8 cellular contexts compared by ENCODE assay signal in genomic region chr10:74825033-74825370, GRCh38. TPM values are rescaled to one million over a fixed set of nuclear protein-coding genes. Genes with fewer than 3 reads are reported as not detected.
DNase-seq lines count a peak whose midpoint lies in the region; ATAC-seq, FAIRE-seq and TF ChIP-seq lines count a peak whose summit lies in the region.

No MANE protein-coding gene starts in this region.

- no peaks in the 10 kb centered on the region for H3K27me3 Mint-ChIP-seq in astrocyte (ENCODE audit: low read depth, unreplicated experiment)

- ATAC-seq in HG03442 (IDR thresholded peaks at IDR 0.05; ENCODE audit: unreplicated experiment) = no peak

- H3K9me3 Mint-ChIP-seq in astrocyte (ENCODE audit: unreplicated experiment) = no peaks in the 10 kb centered on the region

- H3K9ac ChIP-seq in astrocyte (ENCODE audit: low read length) (peak overlapping the region; percentile 81), iPS-20b (ENCODE audit: low read depth, low read length) (peak overlapping the region; percentile 83)

- 1% methylated on average over 29 to 35 of the region's 35 CpGs for WGBS in small intestine, 3 donors

- H3K36me3 ChIP-seq in OCI-LY7 (ENCODE audit: insufficient read depth, low read length) = no peaks in the 10 kb centered on the region
- no peaks in the 10 kb centered on the region for H3K36me3 ChIP-seq in astrocyte (ENCODE audit: insufficient read depth, low read length)
- no peaks in the 10 kb centered on the region for H3K36me3 ChIP-seq in iPS-20b (ENCODE audit: insufficient read depth, low read depth, low read length)
- no peaks in the 10 kb centered on the region for H3K36me3 ChIP-seq in small intestine (ENCODE audit: control insufficient read depth in 2 of 2, insufficient read depth in 2 of 2, low read length in 2 of 2)

- H3K9me3 ChIP-seq in OCI-LY7 (ENCODE audit: low read length) = no peaks in the 10 kb centered on the region
- H3K9me3 ChIP-seq in astrocyte (ENCODE audit: insufficient read depth, low read depth, low read length) = no peaks in the 10 kb centered on the region
- H3K9me3 ChIP-seq in iPS-20b (ENCODE audit: insufficient read depth, low read depth, low read length) = no peaks in the 10 kb centered on the region
- no peaks in the 10 kb centered on the region for H3K9me3 ChIP-seq in small intestine (ENCODE audit: control insufficient read depth, low read depth)

- H3K27ac ChIP-seq in OCI-LY7 (ENCODE audit: low read depth, low read length, poor library complexity, severe bottlenecking) = peak overlapping the region; percentile 70
- H3K27ac ChIP-seq in astrocyte (ENCODE audit: low read depth, low read length) = peak overlapping the region; percentile 48
- H3K27ac ChIP-seq in iPS-20b (ENCODE audit: low read length) = peak overlapping the region; percentile 55
- H3K27ac ChIP-seq in small intestine (ENCODE audit: low read depth in 1 of 2, low read length in 1 of 2) = peak overlapping the region in 1 of 2 donors; percentile 84

- H3K4me3 ChIP-seq in OCI-LY7 (ENCODE audit: low read depth, low read length, poor library complexity, severe bottlenecking) = peak overlapping the region; percentile 80
- H3K4me3 ChIP-seq in astrocyte (ENCODE audit: insufficient read depth, low read depth, low read length) = peak overlapping the region; percentile 85
- H3K4me3 ChIP-seq in iPS-20b (ENCODE audit: low read length) = peak overlapping the region; percentile 87
- peak overlapping the region; percentile 80 to 83 for H3K4me3 ChIP-seq in small intestine (ENCODE audit: low read depth in 1 of 2, low read length in 2 of 2)

- H3K4me1 ChIP-seq in OCI-LY7 (ENCODE audit: insufficient read depth, low read length, poor library complexity, severe bottlenecking) (peaks cover 23% of the 10 kb centered on the region), astrocyte (ENCODE audit: insufficient read depth, low read length) (peaks cover 14% of the 10 kb centered on the region), iPS-20b (ENCODE audit: insufficient read depth, low read length) (peaks cover 6% of the 10 kb centered on the region), small intestine (ENCODE audit: control insufficient read depth in 2 of 2, insufficient read depth in 1 of 2, low read depth in 1 of 2, low read length in 1 of 2) (peaks cover 0 to 5% of the 10 kb centered on the region in 2 donors)

- H2AFZ ChIP-seq in OCI-LY7 (ENCODE audit: low read length) = peak overlapping the region; percentile 78
- peak overlapping the region; percentile 99 for H2AFZ ChIP-seq in astrocyte (ENCODE audit: low read depth, low read length)

- DNase-seq in GM18507 (ENCODE audit: extremely low spot score, insufficient read length, low read depth) (peak; percentile 4), OCI-LY7 (ENCODE audit: low spot score) (peak; percentile 66), astrocyte (ENCODE audit: low read depth) (no peak), small intestine (no peak), NCI-H1930 (lab: John Stamatoyannopoulos, UW) (no peak), SIG-M5 treated with dmso at 0.1 percent for 504 hours (lab: John Stamatoyannopoulos, UW; ENCODE audit: unreplicated experiment) (no peak)

- H3K79me2 ChIP-seq in OCI-LY7 (ENCODE audit: insufficient read depth, low read depth, low read length) = peaks cover 23% of the 10 kb centered on the region
- peaks cover 23% of the 10 kb centered on the region for H3K79me2 ChIP-seq in astrocyte (ENCODE audit: insufficient read depth, low read length)

- POLR2A ChIA-PET in OCI-LY7 (lab: Charles Lee) = interaction anchor here (0.6 to 1.2 kb wide), 3 partner anchors 28 to 770 kb away, joined by 3 to 5 read pairs (median 4); no protein-coding TSS in a partner anchor

- CTCF ChIA-PET in OCI-LY7 (lab: Charles Lee; ENCODE audit: unreplicated experiment) = interaction anchor here (1.4 kb wide), 1 partner anchor 86 kb away, joined by 3 read pairs; no protein-coding TSS in a partner anchor

- H3K27ac Mint-ChIP-seq in astrocyte (ENCODE audit: unreplicated experiment) = no peak overlapping the region

- peaks cover 6% of the 10 kb centered on the region for H3K4me1 Mint-ChIP-seq in astrocyte (ENCODE audit: low read depth, unreplicated experiment)

- FAIRE-seq in GM18507 (lab: Jason Lieb, UNC) = no peak
- no peak for FAIRE-seq in astrocyte (lab: Jason Lieb, UNC)
- FAIRE-seq in small intestine (lab: Jason Lieb, UNC) = no peak

- H3K4me3 Mint-ChIP-seq in astrocyte (ENCODE audit: unreplicated experiment) = peak overlapping the region; percentile 86

- no peaks in the 10 kb centered on the region for H3K36me3 Mint-ChIP-seq in astrocyte (ENCODE audit: low read depth, unreplicated experiment)

- no peaks in the 10 kb centered on the region for H3K27me3 ChIP-seq in astrocyte (ENCODE audit: insufficient read depth, low read length)
- no peaks in the 10 kb centered on the region for H3K27me3 ChIP-seq in iPS-20b (ENCODE audit: insufficient read depth, low read length)
- no peaks in the 10 kb centered on the region for H3K27me3 ChIP-seq in small intestine (ENCODE audit: control insufficient read depth in 2 of 2, insufficient read depth in 2 of 2, low read length in 2 of 2)

- no peak for TF ChIP-seq CTCF in OCI-LY7 (conservative IDR thresholded peaks at IDR 0.05; ENCODE audit: low read length)
- no peak for TF ChIP-seq CTCF in astrocyte (IDR thresholded peaks at IDR 0.05; ENCODE audit: insufficient read depth, low read depth, low read length)

- intact Hi-C loops in OCI-LY7 (cut with micrococcal nuclease; ENCODE audit: unreplicated experiment) = loop anchor here (5.0 to 10.0 kb wide), 3 partner anchors 190 to 287 kb away; partner anchors contain the start of gene SAMD8

- H4K20me1 ChIP-seq in OCI-LY7 (ENCODE audit: insufficient read depth, low read length) (no peaks in the 10 kb centered on the region), astrocyte (ENCODE audit: insufficient read depth, low read length) (peaks cover 22% of the 10 kb centered on the region)

- H3K4me2 ChIP-seq in OCI-LY7 (ENCODE audit: low read length) (peak overlapping the region; percentile 78), astrocyte (ENCODE audit: low read length) (peak overlapping the region; percentile 99)

- H3K9me2 ChIP-seq in OCI-LY7 (ENCODE audit: insufficient read depth, low read length) = no peaks in the 10 kb centered on the region

- BruUV-seq in OCI-LY7 (replicated peaks; lab: Mats Ljungman, UMichigan) = no TSS peak

RNA-seq across cellular contexts. Expression of gene KAT6B, which starts 1.4 kb away (rescaled TPM):
- total RNA-seq in OCI-LY7 (2014; rRNA removed; shearing (Covaris generic)) = 20.8 and 20.9 TPM in 2 replicates
- total RNA-seq in OCI-LY7 (2022) (31.4 and 40.8 TPM in 2 replicates), astrocyte (21.6 and 21.7 TPM in 2 replicates)
- 1 to 10 TPM; 4.6 to 6.4 (median 5.4) TPM for polyA plus RNA-seq in small intestine

Comparison
In these comparisons a context has a peak if more than half of its experiments do, and no peak if none do; other contexts are left out.
1. DNase-seq: peak in GM18507 (single experiment) and OCI-LY7 (single experiment); none in astrocyte (single experiment), small intestine (single experiment), NCI-H1930 (0 of 2) and SIG-M5 treated with dmso at 0.1 percent for 504 hours (single experiment).
2. Peak in every context shown above with its lines, with median percentiles within 50 percentile points of each other: H3K4me3 ChIP-seq.